ENCODE assay signal across 16 cellular contexts in genomic region chr2:207395535-207396251, GRCh38.
DNase-seq lines count a peak whose midpoint lies in the region; ATAC-seq lines count a peak whose summit lies in the region.
"Had no signal": no experiment of that assay in that cellular context is flagged by ENCODE, and none has a peak within 500 bp of the region (broad histone marks: within the 10 kb centered on the region; RNA-seq: fewer than 3 reads in every experiment).

No MANE protein-coding gene starts in this region.

- H3K36me3 Mint-ChIP-seq in activated T-cell treated with anti-CD3 and anti-CD28 coated beads, Interleukin-2, amount 50 U/mL, for 24 hours (ENCODE audit: low read depth): no peaks in the 10 kb centered on the region
- H3K36me3 Mint-ChIP-seq in activated T-cell treated with anti-CD3 and anti-CD28 coated beads, Interleukin-2, amount 50 U/mL, for 4 hours (ENCODE audit: insufficient read depth): no peaks in the 10 kb centered on the region

- peaks cover 5% of the 10 kb centered on the region for H3K9me3 ChIP-seq in skeletal muscle satellite cell (replicated peaks; ENCODE audit: low read length)
- H3K9me3 ChIP-seq: Caco-2, stomach had no signal

- peak overlapping the region; percentile 43 for H3K4me2 ChIP-seq in skeletal muscle satellite cell (ENCODE audit: low read length)

- H3K27ac Mint-ChIP-seq in activated T-cell treated with anti-CD3 and anti-CD28 coated beads, Interleukin-2, amount 50 U/mL, for 24 hours: peak overlapping the region; percentile 58
- H3K27ac Mint-ChIP-seq: activated CD8-positive, alpha-beta T cell treated with anti-CD3 and anti-CD28 coated beads, Interleukin-2, amount 10 ng/mL, durations not matched to agents 7 days and 5 days had no signal

- DNase-seq in activated T-cell treated with anti-CD3 and anti-CD28 coated beads, Interleukin-2, amount 50 U/mL, for 24 hours: no peak
- DNase-seq in activated T-cell treated with anti-CD3 and anti-CD28 coated beads, Interleukin-2, amount 50 U/mL, for 4 hours: no peak
- DNase-seq in RPMI7951 (ENCODE audit: low read depth) (peak; percentile 77), epithelial cell of prostate (ENCODE audit: low read depth, low spot score) (peak; percentile 10), AML-193 (lab: John Stamatoyannopoulos, UW) (no peak), NCI-H524 treated with DMSO at 0.1 percent for 48 hours (lab: John Stamatoyannopoulos, UW) (no peak)
- DNase-seq: activated CD8-positive, alpha-beta T cell treated with anti-CD3 and anti-CD28 coated beads, Interleukin-2, amount 10 ng/mL, durations not matched to agents 7 days and 5 days; activated gamma-delta T cell treated with Interleukin-2 at 50 U/mL for 16 hours; Caco-2; KG1; mesendoderm; nucleus accumbens; stomach had no signal

- no peaks in the 10 kb centered on the region for H3K27me3 Mint-ChIP-seq in activated T-cell treated with anti-CD3 and anti-CD28 coated beads, Interleukin-2, amount 50 U/mL, for 24 hours
- peaks cover 4% of the 10 kb centered on the region for H3K27me3 Mint-ChIP-seq in activated T-cell treated with anti-CD3 and anti-CD28 coated beads, Interleukin-2, amount 50 U/mL, for 4 hours (ENCODE audit: low read depth)

- no peaks in the 10 kb centered on the region for H3K36me3 ChIP-seq in skeletal muscle satellite cell (ENCODE audit: insufficient read depth, low read length)
- H3K36me3 ChIP-seq: stomach had no signal

- no peaks in the 10 kb centered on the region for H3K27me3 ChIP-seq in skeletal muscle satellite cell (ENCODE audit: control insufficient read depth, insufficient read depth, low read length)
- H3K27me3 ChIP-seq: stomach had no signal

- no peak for ATAC-seq in activated T-cell treated with anti-CD3 and anti-CD28 coated beads, Interleukin-2, amount 50 U/mL, for 4 hours
- no peak for ATAC-seq in GM18907 (IDR thresholded peaks at IDR 0.05; ENCODE audit: unreplicated experiment)
- ATAC-seq: activated CD8-positive, alpha-beta T cell treated with anti-CD3 and anti-CD28 coated beads, Interleukin-2, amount 10 ng/mL, durations not matched to agents 7 days and 5 days; Right ventricle myocardium inferior had no signal

- peak overlapping the region; percentile 100 for H3K27ac ChIP-seq in epithelial cell of prostate
- H3K27ac ChIP-seq: stomach had no signal

- peaks cover 17% of the 10 kb centered on the region for H3K4me1 Mint-ChIP-seq in activated T-cell treated with anti-CD3 and anti-CD28 coated beads, Interleukin-2, amount 50 U/mL, for 24 hours (ENCODE audit: low read depth)
- H3K4me1 Mint-ChIP-seq in activated T-cell treated with anti-CD3 and anti-CD28 coated beads, Interleukin-2, amount 50 U/mL, for 4 hours (ENCODE audit: low read depth): peaks cover 5% of the 10 kb centered on the region

- no peak overlapping the region for H3K4me3 Mint-ChIP-seq in activated T-cell treated with anti-CD3 and anti-CD28 coated beads, Interleukin-2, amount 50 U/mL, for 24 hours
- H3K4me3 Mint-ChIP-seq in activated T-cell treated with anti-CD3 and anti-CD28 coated beads, Interleukin-2, amount 50 U/mL, for 4 hours: no peak overlapping the region
- H3K4me3 Mint-ChIP-seq: activated CD8-positive, alpha-beta T cell treated with anti-CD3 and anti-CD28 coated beads, Interleukin-2, amount 10 ng/mL, durations not matched to agents 7 days and 5 days had no signal

- H3K9ac ChIP-seq in skeletal muscle satellite cell (ENCODE audit: low read depth, low read length): peak overlapping the region; percentile 51

- peaks cover 24% of the 10 kb centered on the region for H3K4me1 ChIP-seq in skeletal muscle satellite cell (ENCODE audit: control insufficient read depth, insufficient read depth, low read length)
- H3K4me1 ChIP-seq: Caco-2, stomach had no signal

- no peaks in the 10 kb centered on the region for H3K9me3 Mint-ChIP-seq in activated T-cell treated with anti-CD3 and anti-CD28 coated beads, Interleukin-2, amount 50 U/mL, for 24 hours
- H3K9me3 Mint-ChIP-seq in activated T-cell treated with anti-CD3 and anti-CD28 coated beads, Interleukin-2, amount 50 U/mL, for 4 hours: peaks cover 5% of the 10 kb centered on the region

- peak overlapping the region; percentile 23 for H3K4me3 ChIP-seq in skeletal muscle satellite cell (ENCODE audit: low read length)
- H3K4me3 ChIP-seq: stomach had no signal

Comparison
In these comparisons a context has a peak if more than half of its experiments do, and no peak if none do; other contexts are left out.
1. DNase-seq: peak in RPMI7951 (single experiment) and epithelial cell of prostate (single experiment); none in activated T-cell treated with anti-CD3 and anti-CD28 coated beads, Interleukin-2, amount 50 U/mL, for 24 hours (single experiment), activated T-cell treated with anti-CD3 and anti-CD28 coated beads, Interleukin-2, amount 50 U/mL, for 4 hours (single experiment), AML-193 (0 of 2) and NCI-H524 treated with DMSO at 0.1 percent for 48 hours (single experiment).